ENCODE assay signal across 8 cellular contexts in the genomic region with DNA sequence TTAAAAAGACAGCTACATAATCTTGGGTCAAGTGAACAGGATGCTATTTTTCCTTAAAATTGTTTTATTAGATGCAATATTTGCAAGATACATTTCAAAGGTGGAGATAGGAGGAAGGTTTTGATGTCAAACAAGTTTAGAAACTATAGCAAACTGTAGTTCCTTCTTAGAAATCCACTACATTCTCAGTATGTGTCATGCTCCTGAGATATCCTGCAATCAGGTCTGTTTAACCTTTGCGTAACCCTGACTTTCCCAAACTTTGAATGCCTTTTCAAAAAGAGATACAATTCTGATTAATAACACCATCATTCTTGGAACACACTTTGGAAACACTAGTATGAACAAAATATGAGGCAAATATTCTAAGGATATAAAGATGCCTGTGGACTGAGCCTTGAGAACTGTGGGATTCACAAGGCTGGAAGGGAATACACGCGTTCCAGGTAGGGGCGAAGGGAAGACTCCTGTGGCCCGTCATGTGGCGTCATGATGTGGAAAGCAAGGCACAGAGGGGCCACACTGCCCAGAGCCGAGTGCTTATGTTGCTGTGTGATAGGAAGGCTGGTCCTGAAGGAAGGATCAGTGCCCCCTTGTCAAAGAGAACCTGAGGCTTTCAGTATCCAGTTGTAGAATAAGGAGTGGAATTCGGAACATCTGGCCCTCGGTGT. TPM values are rescaled to one million over a fixed set of nuclear protein-coding genes. Genes with fewer than 3 reads are reported as not detected.
A peak's percentile ranks its signal among the peaks of the same experiment; 100 is the strongest.
DNase-seq lines count a peak whose midpoint lies in the region; ATAC-seq and TF ChIP-seq lines count a peak whose summit lies in the region.

No MANE protein-coding gene starts in this region.

- no peak overlapping the region for H4K5ac ChIP-seq in mesendoderm (ENCODE audit: low read length)

- no peak overlapping the region for H2AK5ac ChIP-seq in mesendoderm (ENCODE audit: low read length)

- no peak overlapping the region for H3K4me2 ChIP-seq in mesendoderm (ENCODE audit: low read length)

- H3K4me1 ChIP-seq in mesendoderm (ENCODE audit: control insufficient read depth, low read depth, low read length) (no peaks in the 10 kb centered on the region), urinary bladder (ENCODE audit: insufficient read depth) (no peaks in the 10 kb centered on the region)

- no peak overlapping the region for H3K4ac ChIP-seq in mesendoderm (ENCODE audit: low read depth, low read length)

- DNase-seq in activated naive CD4-positive, alpha-beta T cell treated with anti-CD3 and anti-CD28 coated beads, Interleukin-2, amount 10 ng/mL, durations not matched to agents 7 days and 5 days, result no peak
- no peak for DNase-seq in activated naive CD4-positive, alpha-beta T cell treated with anti-CD3 and anti-CD28 coated beads for 36 hours
- no peak for DNase-seq in mesendoderm
- DNase-seq in foreskin fibroblast, result no peak
- no peak for DNase-seq in DMS 273 treated with DMSO at 0.1 percent for 48 hours (lab: John Stamatoyannopoulos, UW)

- no peak overlapping the region for H4K8ac ChIP-seq in mesendoderm (ENCODE audit: low read depth, low read length)

- H2BK120ac ChIP-seq in mesendoderm (ENCODE audit: low read depth, low read length), result no peak overlapping the region

- peaks cover 42% of the 10 kb centered on the region for H3K4me1 Mint-ChIP-seq in activated naive CD4-positive, alpha-beta T cell treated with anti-CD3 and anti-CD28 coated beads, Interleukin-2, amount 10 ng/mL, durations not matched to agents 7 days and 5 days
- H3K4me1 Mint-ChIP-seq in activated naive CD4-positive, alpha-beta T cell treated with anti-CD3 and anti-CD28 coated beads for 36 hours (ENCODE audit: low read depth), result peaks cover 56% of the 10 kb centered on the region
- peaks cover 74% of the 10 kb centered on the region for H3K4me1 Mint-ChIP-seq in brain

- H3K79me1 ChIP-seq in mesendoderm (ENCODE audit: low read length), result no peaks in the 10 kb centered on the region

- H3K79me2 ChIP-seq in mesendoderm (ENCODE audit: control insufficient read depth, insufficient read depth, low read length), result no peaks in the 10 kb centered on the region

- no peak overlapping the region for H3K18ac ChIP-seq in mesendoderm (ENCODE audit: low read length)

- H3K27me3 ChIP-seq in mesendoderm (ENCODE audit: insufficient read depth, low read length, poor library complexity), result no peaks in the 10 kb centered on the region

- H3K36me3 Mint-ChIP-seq in activated naive CD4-positive, alpha-beta T cell treated with anti-CD3 and anti-CD28 coated beads, Interleukin-2, amount 10 ng/mL, durations not matched to agents 7 days and 5 days, result no peaks in the 10 kb centered on the region
- H3K36me3 Mint-ChIP-seq in activated naive CD4-positive, alpha-beta T cell treated with anti-CD3 and anti-CD28 coated beads for 36 hours (ENCODE audit: low read depth), result peaks cover 7% of the 10 kb centered on the region
- no peaks in the 10 kb centered on the region for H3K36me3 Mint-ChIP-seq in brain

- H3K27ac Mint-ChIP-seq in activated naive CD4-positive, alpha-beta T cell treated with anti-CD3 and anti-CD28 coated beads, Interleukin-2, amount 10 ng/mL, durations not matched to agents 7 days and 5 days, result peak overlapping the region; percentile 61
- H3K27ac Mint-ChIP-seq in activated naive CD4-positive, alpha-beta T cell treated with anti-CD3 and anti-CD28 coated beads for 36 hours, result no peak overlapping the region
- peak overlapping the region; percentile 89 to 98 (median 95) for H3K27ac Mint-ChIP-seq in brain

- H3K27me3 Mint-ChIP-seq in activated naive CD4-positive, alpha-beta T cell treated with anti-CD3 and anti-CD28 coated beads, Interleukin-2, amount 10 ng/mL, durations not matched to agents 7 days and 5 days, result peaks cover 13% of the 10 kb centered on the region
- no peaks in the 10 kb centered on the region for H3K27me3 Mint-ChIP-seq in activated naive CD4-positive, alpha-beta T cell treated with anti-CD3 and anti-CD28 coated beads for 36 hours (ENCODE audit: low read depth)
- H3K27me3 Mint-ChIP-seq in brain, result peaks cover under 1% of the 10 kb centered on the region

- CTCF ChIA-PET in activated naive CD4-positive, alpha-beta T cell treated with anti-CD3 and anti-CD28 coated beads, Interleukin-2, amount 10 ng/mL, durations not matched to agents 7 days and 5 days (lab: Charles Lee), result interaction anchor here (0.5 to 4.3 kb wide), 22 partner anchors 9 to 595 kb away, joined by 3 to 50 read pairs (median 5); no protein-coding TSS in a partner anchor
- CTCF ChIA-PET in activated naive CD4-positive, alpha-beta T cell treated with anti-CD3 and anti-CD28 coated beads for 36 hours (lab: Charles Lee), result interaction anchor here (0.7 to 2.8 kb wide), 18 partner anchors 9 to 595 kb away, joined by 3 to 26 read pairs (median 5); no protein-coding TSS in a partner anchor

- whole genome bisulfite sequencing in mesendoderm (ENCODE audit: extremely low coverage, insufficient coverage, low lambda C conversion rate), result no CpG with 5 or more reads among the region's 9 CpGs
- 55% methylated on average over 9 of the region's 9 CpGs for WGBS in urinary bladder

- H3K23ac ChIP-seq in mesendoderm (ENCODE audit: low read length), result no peak overlapping the region

- peak overlapping the region; percentile 20 for H3K9ac ChIP-seq in mesendoderm (ENCODE audit: low read length)

- no peak overlapping the region for H3K4me3 ChIP-seq in mesendoderm (ENCODE audit: low read length)
- no peak overlapping the region for H3K4me3 ChIP-seq in urinary bladder (ENCODE audit: low read depth, low read length)
- no peak overlapping the region for H3K4me3 ChIP-seq in foreskin fibroblast (ENCODE audit: low read depth in 1 of 2, low read length in 2 of 2)

- TF ChIP-seq CTCF in brain (conservative IDR thresholded peaks at IDR 0.05) (no peak), foreskin fibroblast (IDR thresholded peaks at IDR 0.05; ENCODE audit: low read depth, low read length) (no peak)

- intact Hi-C loops in activated naive CD4-positive, alpha-beta T cell treated with anti-CD3 and anti-CD28 coated beads for 36 hours (cut with micrococcal nuclease), result loop anchor here (1.0 to 2.0 kb wide), 5 partner anchors 101 to 1006 kb away; a partner anchor contains a TSS

- no peaks in the 10 kb centered on the region for H3K9me3 Mint-ChIP-seq in activated naive CD4-positive, alpha-beta T cell treated with anti-CD3 and anti-CD28 coated beads, Interleukin-2, amount 10 ng/mL, durations not matched to agents 7 days and 5 days
- H3K9me3 Mint-ChIP-seq in activated naive CD4-positive, alpha-beta T cell treated with anti-CD3 and anti-CD28 coated beads for 36 hours, result no peaks in the 10 kb centered on the region
- H3K9me3 Mint-ChIP-seq in brain, result no peaks in the 10 kb centered on the region

- no peaks in the 10 kb centered on the region for H3K36me3 ChIP-seq in mesendoderm (ENCODE audit: control insufficient read depth, insufficient read depth, low read length)
- H3K36me3 ChIP-seq in urinary bladder (ENCODE audit: insufficient read depth), result no peaks in the 10 kb centered on the region

- peak overlapping the region; percentile 71 for H3K56ac ChIP-seq in mesendoderm (ENCODE audit: low read length)

- no peak overlapping the region for H3K27ac ChIP-seq in mesendoderm (ENCODE audit: low read depth, low read length)
- H3K27ac ChIP-seq in urinary bladder (ENCODE audit: low read depth), result peak overlapping the region; percentile 13

- H2BK15ac ChIP-seq in mesendoderm (replicated peaks; ENCODE audit: low read depth), result no peak overlapping the region

- no peak overlapping the region for H2BK5ac ChIP-seq in mesendoderm (ENCODE audit: low read length)

- no peak for ATAC-seq in GM18873 (IDR thresholded peaks at IDR 0.05; ENCODE audit: low FRiP score, unreplicated experiment)

- no peak overlapping the region for H3K4me3 Mint-ChIP-seq in activated naive CD4-positive, alpha-beta T cell treated with anti-CD3 and anti-CD28 coated beads, Interleukin-2, amount 10 ng/mL, durations not matched to agents 7 days and 5 days
- H3K4me3 Mint-ChIP-seq in activated naive CD4-positive, alpha-beta T cell treated with anti-CD3 and anti-CD28 coated beads for 36 hours, result no peak overlapping the region
- H3K4me3 Mint-ChIP-seq in brain, result no peak overlapping the region

RNA-seq across cellular contexts. Expression of a gene that starts 19.6 kb away (rescaled TPM):
- 10 to 100 TPM; 40.2 to 41.6 TPM for total RNA-seq in activated naive CD4-positive, alpha-beta T cell treated with anti-CD3 and anti-CD28 coated beads for 36 hours
- polyA plus RNA-seq in brain (ENCODE audit: insufficient read depth, low read depth, low replicate concordance) (5.4 TPM), urinary bladder (8.6 TPM)
- polyA plus RNA-seq in mesendoderm (2013, experiment 1 of 2), result 10.7 TPM
- 11.7 TPM for polyA plus RNA-seq in mesendoderm (2013, experiment 2 of 2)
- total RNA-seq in urinary bladder, result 52.7 TPM
